ENCODE assay signal across 8 cellular contexts in genomic region chr2:45650851-45651414, GRCh38. TPM values are rescaled to one million over a fixed set of nuclear protein-coding genes. Genes with fewer than 3 reads are reported as not detected.
DNase-seq lines count a peak whose midpoint lies in the region; ATAC-seq and TF ChIP-seq lines count a peak whose summit lies in the region.

No MANE protein-coding gene starts in this region.

- under 1% methylated on average over 79 of the region's 79 CpGs for WGBS in HUES64
- 0% methylated on average over 25 of the region's 79 CpGs for WGBS in esophagus muscularis mucosa

- peak; percentile 51 for ATAC-seq in GM21447 (IDR thresholded peaks at IDR 0.05; ENCODE audit: unreplicated experiment)

- H3K9ac ChIP-seq in HUES64 (ENCODE audit: low read depth, low read length) = peak overlapping the region; percentile 25

- H3K27ac ChIP-seq in HUES64 (ENCODE audit: low read depth, low read length) (no peak overlapping the region; the same call in 1 of the 2 replicates), esophagus muscularis mucosa (replicated peaks in 1 of 4) (peak overlapping the region; percentile 99 to 100 (median 100))

- no peaks in the 10 kb centered on the region for H3K9me3 ChIP-seq in HUES64 (ENCODE audit: insufficient read depth, low read depth, low read length)
- H3K9me3 ChIP-seq in esophagus muscularis mucosa = no peaks in the 10 kb centered on the region

- peak; percentile 63 for TF ChIP-seq POLR2A in esophagus muscularis mucosa (IDR thresholded peaks at IDR 0.05; ENCODE audit: low read depth)

- peak; percentile 29 to 52 (median 32) for TF ChIP-seq CTCF in esophagus muscularis mucosa (IDR thresholded peaks at IDR 0.05)

- peaks cover 89% of the 10 kb centered on the region for H3K27me3 ChIP-seq in HUES64 (ENCODE audit: insufficient read depth, low read length)
- no peaks in the 10 kb centered on the region for H3K27me3 ChIP-seq in esophagus muscularis mucosa

- DNase-seq in DMS153 treated with DMSO at 0.1 percent for 48 hours (lab: John Stamatoyannopoulos, UW; ENCODE audit: unreplicated experiment) (peak; percentile 46), esophagus muscularis mucosa (ENCODE audit: extremely low spot score) (peak; percentile 100), myocyte (ENCODE audit: low read depth) (peak; percentile 94)
- DNase-seq in activated T-cell treated with anti-CD3 and anti-CD28 coated beads, Interleukin-2, amount 50 U/mL, for 48 hours = peak; percentile 92
- peak; percentile 75 for DNase-seq in stimulated activated CD8-positive, alpha-beta memory T cell treated with anti-CD3 and anti-CD28 coated beads, Interleukin-7, amount 100 ng/mL, for 24 hours (ENCODE audit: low read depth)

- intact Hi-C loops in esophagus muscularis mucosa (cut with DNase I) = no loop called here

- peak overlapping the region; percentile 76 for H3K4me3 ChIP-seq in HUES64 (ENCODE audit: low read length)
- H3K4me3 ChIP-seq in esophagus muscularis mucosa = peak overlapping the region; percentile 89 to 99 (median 94)

- H3K36me3 ChIP-seq in HUES64 (ENCODE audit: insufficient read depth, low read length) (no peaks in the 10 kb centered on the region), esophagus muscularis mucosa (no peaks in the 10 kb centered on the region)

- TF ChIP-seq EP300 in esophagus muscularis mucosa (IDR thresholded peaks at IDR 0.05) = peak; percentile 34

- H3K4me1 ChIP-seq in HUES64 (ENCODE audit: insufficient read depth, low read length) (peaks cover 7% of the 10 kb centered on the region; the same call in 1 of the 2 replicates), esophagus muscularis mucosa (peaks cover 32 to 65% (median 60%) of the 10 kb centered on the region in 4 donors)

TF ChIP-seq in PFSK-1, 5 proteins besides CTCF, POLR2A, EP300 and RAD21:
- peak; percentile 88 for TF ChIP-seq FOXP2 (optimal IDR thresholded peaks at IDR 0.05; ENCODE audit: borderline replicate concordance, extremely low read depth, extremely low read length, insufficient read depth)
- peak; percentile 61 for TF ChIP-seq POLR2AphosphoS5 (IDR thresholded peaks at IDR 0.05; ENCODE audit: low read depth, low read length)
- TF ChIP-seq SIN3A (IDR thresholded peaks at IDR 0.05; ENCODE audit: borderline replicate concordance, insufficient read depth, low read length) = peak; percentile 69; the same call in 1 of the 2 replicates
- peak; percentile 79; the same call in 1 of the 2 replicates for TF ChIP-seq TAF1 (IDR thresholded peaks at IDR 0.05; ENCODE audit: borderline replicate concordance, insufficient read depth, low read length)
- TF ChIP-seq REST (IDR thresholded peaks at IDR 0.05; ENCODE audit: insufficient read depth in 1 of 2, low read depth in 2 of 2, low read length in 2 of 2) = peak; percentile 21 to 37; a peak in 1 of 4 replicates

RNA-seq across cellular contexts. Expression of gene PRKCE, which starts 0.5 kb away (rescaled TPM):
- polyA plus RNA-seq in HUES64 (2013, experiment 1 of 2) = 0.80 TPM
- polyA plus RNA-seq in HUES64 (2013, experiment 2 of 2) = 0.76 TPM
- polyA plus RNA-seq in PFSK-1 (2012; ENCODE audit: insufficient read length, low read depth) = 21.4 TPM
- total RNA-seq in esophagus muscularis mucosa (10 to 100 TPM; 11.6 to 21.1 (median 13.0) TPM), myocyte (1.7 and 2.4 TPM in 2 replicates)
- polyA plus RNA-seq in myocyte (2012) = 6.9 TPM

RNA-seq across cellular contexts. Expression of gene SRBD1, which starts 39.9 kb away (rescaled TPM):
- 18.7 TPM for polyA plus RNA-seq in HUES64 (2013, experiment 1 of 2)
- polyA plus RNA-seq in HUES64 (2013, experiment 2 of 2) = 18.8 TPM
- 3.8 TPM for polyA plus RNA-seq in PFSK-1 (2012; ENCODE audit: insufficient read length, low read depth)
- 10 to 100 TPM in 3 of 4 donors, 1 to 10 TPM in 1; 9.0 to 22.0 (median 13.0) TPM for total RNA-seq in esophagus muscularis mucosa
- total RNA-seq in myocyte = 13.1 and 17.5 TPM in 2 replicates
- polyA plus RNA-seq in myocyte (2012) = 5.0 TPM

Comparison
In these comparisons a context has a peak if more than half of its experiments do, and no peak if none do; other contexts are left out.
1. DNase-seq: peak in every context shown above with its lines; median percentile 100 in esophagus muscularis mucosa; 94 in myocyte; 92 in activated T-cell treated with anti-CD3 and anti-CD28 coated beads, Interleukin-2, amount 50 U/mL, for 48 hours; 75 in stimulated activated CD8-positive, alpha-beta memory T cell treated with anti-CD3 and anti-CD28 coated beads, Interleukin-7, amount 100 ng/mL, for 24 hours; 46 in DMS153 treated with DMSO at 0.1 percent for 48 hours.